1 cellular context compared by ENCODE assay signal in the genomic region with DNA sequence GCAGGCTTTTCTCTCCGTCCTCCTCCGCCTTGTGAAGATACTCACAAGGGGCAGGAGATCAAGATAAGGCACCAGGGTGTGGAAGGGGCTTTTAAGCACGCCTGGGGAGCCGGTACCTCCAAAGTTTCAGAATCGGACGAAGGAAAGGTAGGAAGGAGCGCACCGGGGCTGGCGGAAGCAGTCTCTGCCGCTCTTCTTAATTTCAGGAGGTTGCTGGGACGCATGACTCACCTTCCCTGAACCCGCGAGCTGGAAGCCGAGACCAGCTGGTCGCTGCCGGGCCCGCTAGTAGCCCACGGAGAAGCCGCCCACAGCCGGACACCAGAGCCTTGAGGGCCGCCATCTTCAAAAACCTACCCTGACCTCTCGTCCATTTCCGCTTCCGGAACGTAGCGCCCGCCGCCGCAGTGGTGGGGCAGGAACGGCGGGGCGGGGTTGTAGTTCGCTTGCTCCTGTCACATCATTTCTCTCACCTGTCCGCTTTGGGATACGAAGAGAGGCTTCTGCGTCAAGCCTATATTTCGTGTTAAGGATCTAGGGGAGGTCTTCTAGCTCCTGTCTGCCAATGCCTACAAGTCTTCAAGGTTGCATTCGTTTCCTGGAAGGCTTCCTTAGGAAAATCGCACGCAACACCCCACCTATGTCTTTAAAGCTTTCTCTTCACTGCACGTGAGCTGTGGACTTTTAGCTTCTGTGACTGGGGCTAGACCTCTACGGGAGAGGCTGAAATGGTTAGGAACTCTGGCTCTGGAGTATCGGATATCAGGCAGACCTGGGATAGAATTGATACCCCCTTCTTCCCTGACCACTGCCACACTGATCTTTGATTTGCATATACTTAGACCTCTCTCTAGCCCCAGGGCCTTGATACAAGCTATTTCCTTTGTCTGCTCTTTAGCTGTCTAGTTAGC.
TF ChIP-seq lines count a peak whose summit lies in the region.

A gene (minus strand): TSS at position 355 of the 911 bp plus-strand sequence. CDS start 12 bp downstream, at position 343.

TF ChIP-seq in HepG2, 621 proteins besides CTCF, POLR2A, EP300 and RAD21 (continues in another document):
- TF ChIP-seq, protein P1, sequence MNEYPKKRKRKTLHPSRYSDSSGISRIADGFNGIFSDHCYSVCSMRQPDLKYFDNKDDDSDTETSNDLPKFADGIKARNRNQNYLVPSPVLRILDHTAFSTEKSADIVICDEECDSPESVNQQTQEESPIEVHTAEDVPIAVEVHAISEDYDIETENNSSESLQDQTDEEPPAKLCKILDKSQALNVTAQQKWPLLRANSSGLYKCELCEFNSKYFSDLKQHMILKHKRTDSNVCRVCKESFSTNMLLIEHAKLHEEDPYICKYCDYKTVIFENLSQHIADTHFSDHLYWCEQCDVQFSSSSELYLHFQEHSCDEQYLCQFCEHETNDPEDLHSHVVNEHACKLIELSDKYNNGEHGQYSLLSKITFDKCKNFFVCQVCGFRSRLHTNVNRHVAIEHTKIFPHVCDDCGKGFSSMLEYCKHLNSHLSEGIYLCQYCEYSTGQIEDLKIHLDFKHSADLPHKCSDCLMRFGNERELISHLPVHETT (CRISPR knock-in tag; conservative IDR thresholded peaks at IDR 0.05), result peak; percentile 58; the same call in 1 of the 2 replicates
- TF ChIP-seq ZNF451 (CRISPR knock-in tag; IDR thresholded peaks at IDR 0.05), result 0 out of 2 replicates have a peak, but pooled peaks have one; percentile 40
- TF ChIP-seq HNRNPK (IDR thresholded peaks at IDR 0.05; ENCODE audit: low read depth, low read length, poor library complexity, severe bottlenecking), result no peak
- TF ChIP-seq TGIF2 (CRISPR knock-in tag; IDR thresholded peaks at IDR 0.05), result peak; percentile 59
- TF ChIP-seq EHMT2 (IDR thresholded peaks at IDR 0.05; ENCODE audit: borderline replicate concordance, low read depth, low read length), result peak; percentile 66; the same call in 1 of the 2 replicates
- TF ChIP-seq ZNF720 (CRISPR knock-in tag; IDR thresholded peaks at IDR 0.05), result no peak
- no peak for TF ChIP-seq ARNT (IDR thresholded peaks at IDR 0.05)
- no peak for TF ChIP-seq NR3C1 (CRISPR knock-in tag; IDR thresholded peaks at IDR 0.05)
- TF ChIP-seq ZNF431 (CRISPR knock-in tag; IDR thresholded peaks at IDR 0.05; ENCODE audit: borderline replicate concordance, low read depth), result no peak; the same call in 1 of the 2 replicates
- no peak for TF ChIP-seq MAFK (conservative IDR thresholded peaks at IDR 0.05 in 1 of 2, IDR thresholded peaks at IDR 0.05 in 1 of 2; ENCODE audit: low read length in 2 of 2)
- no peak for TF ChIP-seq ZNF615 (CRISPR knock-in tag; IDR thresholded peaks at IDR 0.05; ENCODE audit: borderline replicate concordance)
- TF ChIP-seq NFKBIZ (CRISPR knock-in tag; IDR thresholded peaks at IDR 0.05), result peak; percentile 67; the same call in 1 of the 2 replicates
- peak; percentile 21; the same call in 1 of the 2 replicates for TF ChIP-seq NR2F6 (IDR thresholded peaks at IDR 0.05)
- peak; percentile 72 for TF ChIP-seq NR2F6 (CRISPR knock-in tag; IDR thresholded peaks at IDR 0.05)
- no peak for TF ChIP-seq TARDBP (CRISPR knock-in tag; IDR thresholded peaks at IDR 0.05)
- TF ChIP-seq HIVEP1 (CRISPR knock-in tag; IDR thresholded peaks at IDR 0.05), result 0 out of 2 replicates have a peak, but pooled peaks have one; percentile 31
- TF ChIP-seq, protein P2, sequence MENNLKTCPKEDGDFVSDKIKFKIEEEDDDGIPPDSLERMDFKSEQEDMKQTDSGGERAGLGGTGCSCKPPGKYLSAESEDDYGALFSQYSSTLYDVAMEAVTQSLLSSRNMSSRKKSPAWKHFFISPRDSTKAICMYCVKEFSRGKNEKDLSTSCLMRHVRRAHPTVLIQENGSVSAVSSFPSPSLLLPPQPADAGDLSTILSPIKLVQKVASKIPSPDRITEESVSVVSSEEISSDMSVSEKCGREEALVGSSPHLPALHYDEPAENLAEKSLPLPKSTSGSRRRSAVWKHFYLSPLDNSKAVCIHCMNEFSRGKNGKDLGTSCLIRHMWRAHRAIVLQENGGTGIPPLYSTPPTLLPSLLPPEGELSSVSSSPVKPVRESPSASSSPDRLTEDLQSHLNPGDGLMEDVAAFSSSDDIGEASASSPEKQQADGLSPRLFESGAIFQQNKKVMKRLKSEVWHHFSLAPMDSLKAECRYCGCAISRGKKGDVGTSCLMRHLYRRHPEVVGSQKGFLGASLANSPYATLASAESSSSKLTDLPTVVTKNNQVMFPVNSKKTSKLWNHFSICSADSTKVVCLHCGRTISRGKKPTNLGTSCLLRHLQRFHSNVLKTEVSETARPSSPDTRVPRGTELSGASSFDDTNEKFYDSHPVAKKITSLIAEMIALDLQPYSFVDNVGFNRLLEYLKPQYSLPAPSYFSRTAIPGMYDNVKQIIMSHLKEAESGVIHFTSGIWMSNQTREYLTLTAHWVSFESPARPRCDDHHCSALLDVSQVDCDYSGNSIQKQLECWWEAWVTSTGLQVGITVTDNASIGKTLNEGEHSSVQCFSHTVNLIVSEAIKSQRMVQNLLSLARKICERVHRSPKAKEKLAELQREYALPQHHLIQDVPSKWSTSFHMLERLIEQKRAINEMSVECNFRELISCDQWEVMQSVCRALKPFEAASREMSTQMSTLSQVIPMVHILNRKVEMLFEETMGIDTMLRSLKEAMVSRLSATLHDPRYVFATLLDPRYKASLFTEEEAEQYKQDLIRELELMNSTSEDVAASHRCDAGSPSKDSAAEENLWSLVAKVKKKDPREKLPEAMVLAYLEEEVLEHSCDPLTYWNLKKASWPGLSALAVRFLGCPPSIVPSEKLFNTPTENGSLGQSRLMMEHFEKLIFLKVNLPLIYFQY (CRISPR knock-in tag; IDR thresholded peaks at IDR 0.05; ENCODE audit: borderline replicate concordance), result no peak; the same call in 1 of the 2 replicates
- no peak for TF ChIP-seq ZNF670 (CRISPR knock-in tag; IDR thresholded peaks at IDR 0.05; ENCODE audit: borderline replicate concordance)
- TF ChIP-seq, protein P3, sequence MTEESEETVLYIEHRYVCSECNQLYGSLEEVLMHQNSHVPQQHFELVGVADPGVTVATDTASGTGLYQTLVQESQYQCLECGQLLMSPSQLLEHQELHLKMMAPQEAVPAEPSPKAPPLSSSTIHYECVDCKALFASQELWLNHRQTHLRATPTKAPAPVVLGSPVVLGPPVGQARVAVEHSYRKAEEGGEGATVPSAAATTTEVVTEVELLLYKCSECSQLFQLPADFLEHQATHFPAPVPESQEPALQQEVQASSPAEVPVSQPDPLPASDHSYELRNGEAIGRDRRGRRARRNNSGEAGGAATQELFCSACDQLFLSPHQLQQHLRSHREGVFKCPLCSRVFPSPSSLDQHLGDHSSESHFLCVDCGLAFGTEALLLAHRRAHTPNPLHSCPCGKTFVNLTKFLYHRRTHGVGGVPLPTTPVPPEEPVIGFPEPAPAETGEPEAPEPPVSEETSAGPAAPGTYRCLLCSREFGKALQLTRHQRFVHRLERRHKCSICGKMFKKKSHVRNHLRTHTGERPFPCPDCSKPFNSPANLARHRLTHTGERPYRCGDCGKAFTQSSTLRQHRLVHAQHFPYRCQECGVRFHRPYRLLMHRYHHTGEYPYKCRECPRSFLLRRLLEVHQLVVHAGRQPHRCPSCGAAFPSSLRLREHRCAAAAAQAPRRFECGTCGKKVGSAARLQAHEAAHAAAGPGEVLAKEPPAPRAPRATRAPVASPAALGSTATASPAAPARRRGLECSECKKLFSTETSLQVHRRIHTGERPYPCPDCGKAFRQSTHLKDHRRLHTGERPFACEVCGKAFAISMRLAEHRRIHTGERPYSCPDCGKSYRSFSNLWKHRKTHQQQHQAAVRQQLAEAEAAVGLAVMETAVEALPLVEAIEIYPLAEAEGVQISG (CRISPR knock-in tag; IDR thresholded peaks at IDR 0.05), result peak; percentile 90
- TF ChIP-seq ZNF101 (CRISPR knock-in tag; IDR thresholded peaks at IDR 0.05; ENCODE audit: borderline replicate concordance, low read depth), result 0 out of 2 replicates have a peak, but pooled peaks have one; percentile 66
- TF ChIP-seq JUND (CRISPR knock-in tag; IDR thresholded peaks at IDR 0.05), result no peak
- no peak for TF ChIP-seq ZNF382 (CRISPR knock-in tag; IDR thresholded peaks at IDR 0.05; ENCODE audit: borderline replicate concordance)
- peak; percentile 95 for TF ChIP-seq ELF3 (CRISPR knock-in tag; IDR thresholded peaks at IDR 0.05)
- peak; percentile 41; the same call in 1 of the 2 replicates for TF ChIP-seq REPIN1 (CRISPR knock-in tag; IDR thresholded peaks at IDR 0.05; ENCODE audit: borderline replicate concordance, low read depth)
- TF ChIP-seq CAMTA2 (CRISPR knock-in tag; IDR thresholded peaks at IDR 0.05; ENCODE audit: borderline replicate concordance), result no peak
- TF ChIP-seq MED8 (CRISPR knock-in tag; IDR thresholded peaks at IDR 0.05; ENCODE audit: insufficient replicate concordance), result no peak
- TF ChIP-seq ZNF34 (CRISPR knock-in tag; IDR thresholded peaks at IDR 0.05; ENCODE audit: borderline replicate concordance), result no peak; the same call in 1 of the 2 replicates
- TF ChIP-seq POLR2G (IDR thresholded peaks at IDR 0.05; ENCODE audit: low read depth, low read length), result peak; percentile 95
- 0 out of 2 replicates have a peak, but pooled peaks have one; percentile 34 for TF ChIP-seq SIX1 (CRISPR knock-in tag; IDR thresholded peaks at IDR 0.05; ENCODE audit: borderline replicate concordance)
- no peak for TF ChIP-seq ZNF468 (CRISPR knock-in tag; IDR thresholded peaks at IDR 0.05)
- no peak for TF ChIP-seq ZNF660 (CRISPR knock-in tag; IDR thresholded peaks at IDR 0.05; ENCODE audit: borderline replicate concordance, low read depth)
- TF ChIP-seq ZNF496 (CRISPR knock-in tag; IDR thresholded peaks at IDR 0.05; ENCODE audit: insufficient replicate concordance), result no peak
- TF ChIP-seq FOXC1 (CRISPR knock-in tag; IDR thresholded peaks at IDR 0.05; ENCODE audit: borderline replicate concordance), result no peak; the same call in 1 of the 2 replicates
- TF ChIP-seq, protein P4, sequence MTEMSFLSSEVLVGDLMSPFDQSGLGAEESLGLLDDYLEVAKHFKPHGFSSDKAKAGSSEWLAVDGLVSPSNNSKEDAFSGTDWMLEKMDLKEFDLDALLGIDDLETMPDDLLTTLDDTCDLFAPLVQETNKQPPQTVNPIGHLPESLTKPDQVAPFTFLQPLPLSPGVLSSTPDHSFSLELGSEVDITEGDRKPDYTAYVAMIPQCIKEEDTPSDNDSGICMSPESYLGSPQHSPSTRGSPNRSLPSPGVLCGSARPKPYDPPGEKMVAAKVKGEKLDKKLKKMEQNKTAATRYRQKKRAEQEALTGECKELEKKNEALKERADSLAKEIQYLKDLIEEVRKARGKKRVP (CRISPR knock-in tag; IDR thresholded peaks at IDR 0.05), result no peak
- TF ChIP-seq ZNF256 (CRISPR knock-in tag; conservative IDR thresholded peaks at IDR 0.05), result no peak
- no peak for TF ChIP-seq FOXP1 (IDR thresholded peaks at IDR 0.05)
- TF ChIP-seq FOXP1 (CRISPR knock-in tag; IDR thresholded peaks at IDR 0.05), result no peak
- no peak; the same call in 1 of the 2 replicates for TF ChIP-seq MED13 (CRISPR knock-in tag; IDR thresholded peaks at IDR 0.05)
- TF ChIP-seq, protein P5, sequence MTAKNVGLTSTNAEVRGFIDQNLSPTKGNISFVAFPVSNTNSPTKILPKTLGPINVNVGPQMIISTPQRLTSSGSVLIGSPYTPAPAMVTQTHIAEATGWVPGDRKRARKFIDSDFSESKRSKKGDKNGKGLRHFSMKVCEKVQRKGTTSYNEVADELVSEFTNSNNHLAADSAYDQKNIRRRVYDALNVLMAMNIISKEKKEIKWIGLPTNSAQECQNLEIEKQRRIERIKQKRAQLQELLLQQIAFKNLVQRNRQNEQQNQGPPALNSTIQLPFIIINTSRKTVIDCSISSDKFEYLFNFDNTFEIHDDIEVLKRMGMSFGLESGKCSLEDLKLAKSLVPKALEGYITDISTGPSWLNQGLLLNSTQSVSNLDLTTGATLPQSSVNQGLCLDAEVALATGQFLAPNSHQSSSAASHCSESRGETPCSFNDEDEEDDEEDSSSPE (CRISPR knock-in tag; IDR thresholded peaks at IDR 0.05), result peak; percentile 81
- no peak for TF ChIP-seq SRF (IDR thresholded peaks at IDR 0.05; ENCODE audit: low read depth, low read length)
- no peak for TF ChIP-seq ZNF225 (CRISPR knock-in tag; IDR thresholded peaks at IDR 0.05)
- peak; percentile 87; the same call in 1 of the 2 replicates for TF ChIP-seq KLF11 (CRISPR knock-in tag; IDR thresholded peaks at IDR 0.05)
- no peak for TF ChIP-seq MTA3 (CRISPR knock-in tag; IDR thresholded peaks at IDR 0.05)
- peak; percentile 13; the same call in 1 of the 2 replicates for TF ChIP-seq HNF4A (CRISPR knock-in tag; IDR thresholded peaks at IDR 0.05)
- no peak for TF ChIP-seq FOXA1 (IDR thresholded peaks at IDR 0.05)
- TF ChIP-seq FOXA1 (CRISPR knock-in tag; IDR thresholded peaks at IDR 0.05), result 0 out of 2 replicates have a peak, but pooled peaks have one; percentile 3
- TF ChIP-seq, protein P6, sequence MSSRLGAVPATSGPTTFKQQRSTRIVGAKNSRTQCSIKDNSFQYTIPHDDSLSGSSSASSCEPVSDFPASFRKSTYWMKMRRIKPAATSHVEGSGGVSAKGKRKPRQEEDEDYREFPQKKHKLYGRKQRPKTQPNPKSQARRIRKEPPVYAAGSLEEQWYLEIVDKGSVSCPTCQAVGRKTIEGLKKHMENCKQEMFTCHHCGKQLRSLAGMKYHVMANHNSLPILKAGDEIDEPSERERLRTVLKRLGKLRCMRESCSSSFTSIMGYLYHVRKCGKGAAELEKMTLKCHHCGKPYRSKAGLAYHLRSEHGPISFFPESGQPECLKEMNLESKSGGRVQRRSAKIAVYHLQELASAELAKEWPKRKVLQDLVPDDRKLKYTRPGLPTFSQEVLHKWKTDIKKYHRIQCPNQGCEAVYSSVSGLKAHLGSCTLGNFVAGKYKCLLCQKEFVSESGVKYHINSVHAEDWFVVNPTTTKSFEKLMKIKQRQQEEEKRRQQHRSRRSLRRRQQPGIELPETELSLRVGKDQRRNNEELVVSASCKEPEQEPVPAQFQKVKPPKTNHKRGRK (CRISPR knock-in tag; IDR thresholded peaks at IDR 0.05), result no peak
- no peak for TF ChIP-seq ZNF10 (CRISPR knock-in tag; IDR thresholded peaks at IDR 0.05; ENCODE audit: borderline replicate concordance, low read depth)
- TF ChIP-seq, protein P7, sequence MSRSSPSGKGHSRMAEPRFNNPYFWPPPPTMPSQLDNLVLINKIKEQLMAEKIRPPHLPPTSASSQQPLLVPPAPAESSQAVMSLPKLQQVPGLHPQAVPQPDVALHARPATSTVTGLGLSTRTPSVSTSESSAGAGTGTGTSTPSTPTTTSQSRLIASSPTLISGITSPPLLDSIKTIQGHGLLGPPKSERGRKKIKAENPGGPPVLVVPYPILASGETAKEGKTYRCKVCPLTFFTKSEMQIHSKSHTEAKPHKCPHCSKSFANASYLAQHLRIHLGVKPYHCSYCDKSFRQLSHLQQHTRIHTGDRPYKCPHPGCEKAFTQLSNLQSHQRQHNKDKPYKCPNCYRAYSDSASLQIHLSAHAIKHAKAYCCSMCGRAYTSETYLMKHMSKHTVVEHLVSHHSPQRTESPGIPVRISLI (CRISPR knock-in tag; IDR thresholded peaks at IDR 0.05; ENCODE audit: borderline replicate concordance), result no peak; the same call in 1 of the 2 replicates
- TF ChIP-seq HMG20B (CRISPR knock-in tag; conservative IDR thresholded peaks at IDR 0.05), result 0 out of 2 replicates have a peak, but pooled peaks have one; percentile 34
- TF ChIP-seq ETV5 (CRISPR knock-in tag; IDR thresholded peaks at IDR 0.05; ENCODE audit: borderline replicate concordance), result peak; percentile 85
- TF ChIP-seq HHEX (CRISPR knock-in tag; IDR thresholded peaks at IDR 0.05), result no peak
- 0 out of 2 replicates have a peak, but pooled peaks have one; percentile 51 for TF ChIP-seq ZNF572 (CRISPR knock-in tag; IDR thresholded peaks at IDR 0.05)
- peak; percentile 39; the same call in 1 of the 2 replicates for TF ChIP-seq TMF1 (CRISPR knock-in tag; IDR thresholded peaks at IDR 0.05; ENCODE audit: low read depth)
- peak; percentile 77; the same call in 1 of the 2 replicates for TF ChIP-seq KDM4B (CRISPR knock-in tag; IDR thresholded peaks at IDR 0.05)
- TF ChIP-seq ZNF556 (CRISPR knock-in tag; IDR thresholded peaks at IDR 0.05; ENCODE audit: borderline replicate concordance), result peak; percentile 98
- no peak for TF ChIP-seq ZNF136 (CRISPR knock-in tag; IDR thresholded peaks at IDR 0.05; ENCODE audit: low read depth)
